15 cellular contexts compared by ENCODE assay signal in genomic region chr16:74730049-74730683, GRCh38. TPM values are rescaled to one million over a fixed set of nuclear protein-coding genes. Genes with fewer than 3 reads are reported as not detected.
DNase-seq lines count a peak whose midpoint lies in the region; ATAC-seq, FAIRE-seq and TF ChIP-seq lines count a peak whose summit lies in the region.
"Had no signal": no experiment of that assay in that cellular context is flagged by ENCODE, and none has a peak within 500 bp of the region (broad histone marks: within the 10 kb centered on the region; RNA-seq: fewer than 3 reads in every experiment).

No MANE protein-coding gene starts in this region.

- H3K27me3 ChIP-seq in keratinocyte (ENCODE audit: control insufficient read depth, extremely low read depth, insufficient read depth, low read length) (no peaks in the 10 kb centered on the region), tibial artery (peaks cover 0 to 13% of the 10 kb centered on the region in 2 donors)

- FAIRE-seq in HTR-8/SVneo (lab: Jason Lieb, UNC) (peak; percentile 46), keratinocyte (lab: Jason Lieb, UNC) (peak; percentile 81)
- FAIRE-seq: islet of Langerhans had no signal

- H3K4me1 ChIP-seq in keratinocyte (ENCODE audit: control insufficient read depth, extremely low read depth, insufficient read depth, low read length), result peaks cover 18% of the 10 kb centered on the region
- peaks cover 0 to 6% (median 2%) of the 10 kb centered on the region in 4 donors for H3K4me1 ChIP-seq in tibial artery

- DNase-seq in HTR-8/SVneo (ENCODE audit: insufficient read length, low spot score) (no peak), amniotic epithelial cell (ENCODE audit: low read depth) (peak; percentile 72), keratinocyte (ENCODE audit: low read depth, low spot score) (no peak), AG20443 (ENCODE audit: low spot score) (no peak), tibial artery (no peak)
- DNase-seq: NCI-H1092, NCI-H82, occipital lobe had no signal

- H3K36me3 ChIP-seq in keratinocyte (ENCODE audit: control insufficient read depth in 2 of 2, extremely low read depth in 1 of 2, insufficient read depth in 2 of 2, low read length in 2 of 2) (no peaks in the 10 kb centered on the region), tibial artery (no peaks in the 10 kb centered on the region)

- peak overlapping the region; percentile 60 for H3K4me2 ChIP-seq in keratinocyte (ENCODE audit: control insufficient read depth, extremely low read depth, insufficient read depth, low read depth, low read length)

- ATAC-seq in HG02571 (IDR thresholded peaks at IDR 0.05; ENCODE audit: unreplicated experiment), result no peak
- ATAC-seq: activated CD4-positive, CD25-positive, alpha-beta regulatory T cell treated with anti-CD3 and anti-CD28 coated beads, Interleukin-2, amount 50 U/mL, for 24 hours; SK-N-SH treated with all-trans-retinoic acid at 6 μM for 48 hours had no signal

- no peaks in the 10 kb centered on the region for H4K20me1 ChIP-seq in keratinocyte (ENCODE audit: control insufficient read depth, extremely low read depth, insufficient read depth, low read length)

- dilution Hi-C loops in keratinocyte (cut with MboI; ENCODE audit: extremely low pct_ligation_motif_present, low sequenced_read_pairs), result no loop called here

- H3K9me1 ChIP-seq in keratinocyte (ENCODE audit: control insufficient read depth, extremely low read depth, insufficient read depth, low read length), result no peaks in the 10 kb centered on the region

- H3K79me2 ChIP-seq in keratinocyte (ENCODE audit: control insufficient read depth, insufficient read depth, low read length), result no peaks in the 10 kb centered on the region

- TF ChIP-seq CTCF in keratinocyte (optimal IDR thresholded peaks at IDR 0.05 in 1 of 3, IDR thresholded peaks at IDR 0.05 in 1 of 3, conservative IDR thresholded peaks at IDR 0.05 in 1 of 3; ENCODE audit: extremely low read depth in 1 of 3, insufficient read depth in 2 of 3, low read length in 3 of 3), result no peak
- TF ChIP-seq CTCF in tibial artery (IDR thresholded peaks at IDR 0.05), result no peak

- intact Hi-C loops in tibial artery (cut with DNase I; ENCODE audit: low total_unique reads), result no loop called here

- H3K9ac ChIP-seq in keratinocyte (ENCODE audit: control insufficient read depth, extremely low read depth, insufficient read depth, low read length), result peak overlapping the region; percentile 3

- peaks cover 2% of the 10 kb centered on the region for H3K9me3 ChIP-seq in keratinocyte (ENCODE audit: control insufficient read depth, low read depth, low read length)
- H3K9me3 ChIP-seq in tibial artery, result peaks cover 0 to 7% (median 5%) of the 10 kb centered on the region in 3 donors

- H3K27ac ChIP-seq in keratinocyte (ENCODE audit: control insufficient read depth, insufficient read depth, low read length) (peak overlapping the region; percentile 49), temporal lobe (ENCODE audit: low read depth, low read length) (peak overlapping the region; percentile 90), tibial artery (no peak overlapping the region)

- peak overlapping the region; percentile 83 for H2AFZ ChIP-seq in keratinocyte (ENCODE audit: control insufficient read depth, low read length)

- H3K4me3 ChIP-seq in keratinocyte (ENCODE audit: control insufficient read depth in 2 of 3, extremely low read depth in 1 of 3, insufficient read depth in 2 of 3, low read depth in 1 of 3, low read length in 3 of 3) (peak overlapping the region in 1 of 3 experiments; percentile 30), tibial artery (no peak overlapping the region)

RNA-seq across cellular contexts. Expression of gene MLKL, which starts 29.5 kb away (rescaled TPM):
- 6.4 to 12.5 TPM (median 12.4 TPM) in 3 replicates for polyA plus RNA-seq in keratinocyte
- 1.1 TPM for polyA plus RNA-seq in keratinocyte (2011; ENCODE audit: low read depth)
- polyA plus RNA-seq in keratinocyte (2011; cell fraction: cytosol; rRNA removed), result 7.4 and 10.1 TPM in 2 replicates
- 16.9 and 17.5 TPM in 2 replicates for polyA plus RNA-seq in keratinocyte (2011; cell fraction: nucleus; rRNA removed)
- 2.0 and 12.6 TPM in 2 replicates for polyA plus RNA-seq in keratinocyte (2012; ENCODE audit: low replicate concordance)
- 3.8 to 9.7 TPM (median 5.1 TPM) in 3 replicates for polyA minus RNA-seq in keratinocyte
- polyA minus RNA-seq in keratinocyte (2011; cell fraction: cytosol; rRNA and poly(A)+ RNA removed), result 4.6 TPM
- polyA minus RNA-seq in keratinocyte (2011; cell fraction: nucleus; rRNA and poly(A)+ RNA removed), result 2.6 and 5.2 TPM in 2 replicates
- total RNA-seq in temporal lobe, result 0.74 TPM

RNA-seq across cellular contexts. Expression of gene FA2H, which starts 44.5 kb away (rescaled TPM):
- 0.03 to 0.16 TPM (median 0.09 TPM) in 3 replicates for polyA plus RNA-seq in keratinocyte
- 1.4 TPM for polyA plus RNA-seq in keratinocyte (2011; ENCODE audit: low read depth)
- polyA plus RNA-seq in keratinocyte (2011; cell fraction: cytosol; rRNA removed), result not detected in 2 replicates
- polyA plus RNA-seq in keratinocyte (2011; cell fraction: nucleus; rRNA removed), result not detected in 2 replicates
- polyA plus RNA-seq in keratinocyte (2012; ENCODE audit: low replicate concordance), result 0.07 and 2.8 TPM in 2 replicates
- polyA minus RNA-seq in keratinocyte, result 0.06 TPM in 1 of 3 replicates, not detected in the others
- not detected for polyA minus RNA-seq in keratinocyte (2011; cell fraction: cytosol; rRNA and poly(A)+ RNA removed)
- not detected in 2 replicates for polyA minus RNA-seq in keratinocyte (2011; cell fraction: nucleus; rRNA and poly(A)+ RNA removed)
- total RNA-seq in temporal lobe, result 0.49 TPM
- total RNA-seq: activated T-helper 2 cell treated with anti-CD3 and anti-CD28 coated beads, Interferon-gamma antibody, Interleukin-2, Interleukin-4, amounts not matched to agents 10 μg/mL and 5 μg/mL and 100 μg/mL, durations not matched to agents 14 hours and 24 hours and 36 hours; cardiac septum had no signal

Comparison
In these comparisons a context has a peak if more than half of its experiments do, and no peak if none do; other contexts are left out.
1. H3K27ac ChIP-seq: peak in keratinocyte (single experiment) and temporal lobe (single experiment); none in tibial artery (0 of 2).